ENCODE assay signal across 14 cellular contexts in the genomic region with DNA sequence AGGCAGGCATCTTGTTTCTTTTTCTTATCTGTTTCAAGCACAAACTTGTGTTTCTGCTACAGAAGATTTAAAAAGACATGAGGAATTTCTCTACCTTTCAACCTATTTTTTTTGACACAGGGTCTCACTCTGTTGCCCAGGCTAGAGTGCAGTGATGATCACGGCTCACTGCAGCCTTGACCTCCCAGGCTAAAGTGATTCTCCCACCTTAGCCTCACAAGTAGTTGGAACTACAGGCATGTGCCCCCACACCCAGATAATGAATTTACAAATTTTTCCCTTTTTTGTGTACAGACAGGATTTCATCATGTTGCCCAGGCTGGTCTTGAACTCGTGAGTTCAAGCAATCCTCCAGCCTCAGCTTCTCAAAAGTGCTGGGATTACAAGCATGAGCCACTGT. TPM values are rescaled to one million over a fixed set of nuclear protein-coding genes. Genes with fewer than 3 reads are reported as not detected.
DNase-seq lines count a peak whose midpoint lies in the region; ATAC-seq, FAIRE-seq and TF ChIP-seq lines count a peak whose summit lies in the region.
"Had no signal": no experiment of that assay in that cellular context is flagged by ENCODE, and none has a peak within 500 bp of the region (broad histone marks: within the 10 kb centered on the region; RNA-seq: fewer than 3 reads in every experiment).

No MANE protein-coding gene starts in this region.

- H3K27me3 ChIP-seq in heart left ventricle (no peaks in the 10 kb centered on the region), astrocyte (ENCODE audit: insufficient read depth, low read length) (no peaks in the 10 kb centered on the region)

- 82 to 85% (median 85%) methylated on average over 2 of the region's 2 CpGs for WGBS in heart left ventricle, 4 donors

- H3K4me3 Mint-ChIP-seq in astrocyte (ENCODE audit: unreplicated experiment) = no peak overlapping the region
- no peak overlapping the region for H3K4me3 Mint-ChIP-seq in mesothelial cell of epicardium
- H3K4me3 Mint-ChIP-seq in type B pancreatic cell = no peak overlapping the region

- H3K36me3 Mint-ChIP-seq in astrocyte (ENCODE audit: low read depth, unreplicated experiment) (peaks cover 12% of the 10 kb centered on the region), mesothelial cell of epicardium (no peaks in the 10 kb centered on the region), type B pancreatic cell (peaks cover 3% of the 10 kb centered on the region)

- H3K27ac ChIP-seq in heart left ventricle = peak overlapping the region in 8 of 12 donors; percentile 9 to 83 (median 76)
- H3K27ac ChIP-seq in astrocyte (ENCODE audit: low read depth, low read length) = peak overlapping the region; percentile 46
- H3K27ac ChIP-seq: thoracic aorta had no signal

- H4K20me1 ChIP-seq in astrocyte (ENCODE audit: insufficient read depth, low read length) = peaks cover 39% of the 10 kb centered on the region

- H3K27me3 Mint-ChIP-seq in astrocyte (ENCODE audit: low read depth, unreplicated experiment) (no peaks in the 10 kb centered on the region), mesothelial cell of epicardium (ENCODE audit: low read depth) (no peaks in the 10 kb centered on the region), type B pancreatic cell (no peaks in the 10 kb centered on the region)
- H3K27me3 Mint-ChIP-seq: naive thymus-derived CD8-positive, alpha-beta T cell had no signal

- peak overlapping the region; percentile 60 for H3K4me2 ChIP-seq in astrocyte (ENCODE audit: low read length)

- TF ChIP-seq POLR2A in heart left ventricle (IDR thresholded peaks at IDR 0.05) = no peak

- H3K9me3 Mint-ChIP-seq in astrocyte (ENCODE audit: unreplicated experiment) (no peaks in the 10 kb centered on the region), mesothelial cell of epicardium (no peaks in the 10 kb centered on the region), type B pancreatic cell (no peaks in the 10 kb centered on the region)
- H3K9me3 Mint-ChIP-seq: naive thymus-derived CD8-positive, alpha-beta T cell had no signal

- intact Hi-C loops in heart left ventricle (cut with DNase I) (no loop called here), left ventricle myocardium superior (cut with micrococcal nuclease) (no loop called here)

- TF ChIP-seq CTCF in heart left ventricle (IDR thresholded peaks at IDR 0.05) = no peak
- TF ChIP-seq CTCF in astrocyte (IDR thresholded peaks at IDR 0.05; ENCODE audit: insufficient read depth, low read depth, low read length) = no peak
- TF ChIP-seq CTCF in mesothelial cell of epicardium (IDR thresholded peaks at IDR 0.05; ENCODE audit: unreplicated experiment) = no peak
- TF ChIP-seq CTCF in type B pancreatic cell (conservative IDR thresholded peaks at IDR 0.05) = no peak

- DNase-seq in heart left ventricle (no peak), left ventricle myocardium superior (no peak), astrocyte (ENCODE audit: low read depth) (no peak), mesothelial cell of epicardium (ENCODE audit: low spot score in 2 of 2, unreplicated experiment in 2 of 2) (no peak), type B pancreatic cell (ENCODE audit: extremely low spot score, unreplicated experiment) (no peak), NCI-H2081 (lab: John Stamatoyannopoulos, UW) (no peak), NCI-H2227 treated with DMSO at 0.1 percent for 48 hours (lab: John Stamatoyannopoulos, UW) (no peak)
- DNase-seq in stimulated activated CD4-positive, alpha-beta T cell treated with anti-CD3 and anti-CD28 coated beads, Interleukin-1b, Interleukin-23, amount 100 ng/mL, for 48 hours = no peak
- DNase-seq: activated T-cell treated with anti-CD3 and anti-CD28 coated beads, Interleukin-2, amount 50 U/mL, for 1 hour; amniotic stem cell; foreskin melanocyte; kidney; naive thymus-derived CD8-positive, alpha-beta T cell had no signal

- H3K9me3 ChIP-seq in heart left ventricle (no peaks in the 10 kb centered on the region), astrocyte (ENCODE audit: insufficient read depth, low read depth, low read length) (no peaks in the 10 kb centered on the region)
- H3K9me3 ChIP-seq: thoracic aorta had no signal

- FAIRE-seq in astrocyte (lab: Jason Lieb, UNC) = no peak
- FAIRE-seq: kidney had no signal

- peaks cover 99% of the 10 kb centered on the region for H3K79me2 ChIP-seq in astrocyte (ENCODE audit: insufficient read depth, low read length)

- no peak overlapping the region for H2AFZ ChIP-seq in astrocyte (ENCODE audit: low read depth, low read length)

- H3K4me3 ChIP-seq in heart left ventricle (no peak overlapping the region), astrocyte (ENCODE audit: insufficient read depth, low read depth, low read length) (no peak overlapping the region)
- H3K4me3 ChIP-seq: thoracic aorta had no signal

- peaks cover 13% of the 10 kb centered on the region for H3K4me1 Mint-ChIP-seq in astrocyte (ENCODE audit: low read depth, unreplicated experiment)
- H3K4me1 Mint-ChIP-seq in mesothelial cell of epicardium = peaks cover 42% of the 10 kb centered on the region
- H3K4me1 Mint-ChIP-seq in type B pancreatic cell (ENCODE audit: unreplicated experiment) = peaks cover 32% of the 10 kb centered on the region

- no peak overlapping the region for H3K27ac Mint-ChIP-seq in astrocyte (ENCODE audit: unreplicated experiment)
- H3K27ac Mint-ChIP-seq in mesothelial cell of epicardium = peak overlapping the region; percentile 92
- peak overlapping the region; percentile 88 for H3K27ac Mint-ChIP-seq in type B pancreatic cell

- H3K36me3 ChIP-seq in heart left ventricle (peaks cover 0 to 5% (median 0%) of the 10 kb centered on the region in 9 donors), astrocyte (ENCODE audit: insufficient read depth, low read length) (peaks cover 7% of the 10 kb centered on the region)
- H3K36me3 ChIP-seq: thoracic aorta had no signal

- H3K9ac ChIP-seq in astrocyte (ENCODE audit: low read length) = peak overlapping the region; percentile 52

- no peak for ATAC-seq in heart left ventricle
- no peak for ATAC-seq in left ventricle myocardium superior
- ATAC-seq: naive thymus-derived CD8-positive, alpha-beta T cell had no signal

- peaks cover 0 to 53% (median 36%) of the 10 kb centered on the region in 12 donors for H3K4me1 ChIP-seq in heart left ventricle
- peaks cover 19% of the 10 kb centered on the region for H3K4me1 ChIP-seq in astrocyte (ENCODE audit: insufficient read depth, low read length)

RNA-seq across cellular contexts. Expression of a gene that starts 25.1 kb away (rescaled TPM):
- total RNA-seq in heart left ventricle (10 to 100 TPM in 1 of 9 donors, 1 to 10 TPM in 8; 3.9 to 11.5 (median 7.2) TPM), left ventricle myocardium superior (5.5 TPM), astrocyte (17.7 and 24.8 TPM in 2 replicates), mesothelial cell of epicardium (34.7 to 35.8 TPM (median 35.3 TPM) in 3 replicates), type B pancreatic cell (ENCODE audit: low replicate concordance) (17.3 and 17.7 TPM in 2 replicates)
- polyA plus RNA-seq in heart left ventricle = 1 to 10 TPM; 4.6 to 6.1 TPM
